18 cellular contexts compared by ENCODE assay signal in the genomic region with DNA sequence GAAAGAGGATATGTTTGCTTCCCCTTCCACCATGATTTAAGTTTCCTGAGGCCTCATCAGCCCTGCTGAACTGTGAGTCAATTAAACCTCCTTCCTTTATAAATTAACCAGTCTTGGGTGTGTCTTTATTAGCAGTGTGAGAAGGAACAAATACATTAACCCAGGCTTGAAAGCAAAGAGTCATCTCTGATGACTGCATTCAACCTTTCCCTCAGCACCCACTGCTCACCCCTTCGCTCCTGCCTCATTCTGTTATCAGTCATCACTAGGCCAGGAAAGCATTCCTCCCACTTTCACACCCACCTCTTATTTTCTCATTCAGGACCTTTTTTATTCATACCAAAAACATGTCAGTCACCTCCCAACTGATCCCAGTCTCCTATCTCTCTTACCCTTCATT. TPM values are rescaled to one million over a fixed set of nuclear protein-coding genes. Genes with fewer than 3 reads are reported as not detected.
"Had no signal": no experiment of that assay in that cellular context is flagged by ENCODE, and none has a peak within 500 bp of the region (broad histone marks: within the 10 kb centered on the region; RNA-seq: fewer than 3 reads in every experiment).

No MANE protein-coding gene starts in this region.

- H3K4me3 Mint-ChIP-seq: activated CD8-positive, alpha-beta T cell treated with anti-CD3 and anti-CD28 coated beads for 36 hours; central memory CD8-positive, alpha-beta T cell; natural killer cell; stimulated activated naive CD8-positive, alpha-beta T cell treated with anti-CD3 and anti-CD28 coated beads, Interleukin-15, Interleukin-2, amounts not matched to agents 100 ng/mL and 50 ng/mL, for 24 hours; T-helper 17 cell; WTC11 had no signal

- H3K9me3 Mint-ChIP-seq: central memory CD8-positive, alpha-beta T cell had no signal

- H3K4me1 Mint-ChIP-seq: central memory CD8-positive, alpha-beta T cell; natural killer cell; T-helper 17 cell; WTC11 had no signal

- H3K27ac Mint-ChIP-seq: activated CD8-positive, alpha-beta T cell treated with anti-CD3 and anti-CD28 coated beads for 36 hours; natural killer cell; stimulated activated naive CD8-positive, alpha-beta T cell treated with anti-CD3 and anti-CD28 coated beads, Interleukin-15, Interleukin-2, amounts not matched to agents 100 ng/mL and 50 ng/mL, for 24 hours; T-helper 17 cell; WTC11 had no signal

- ATAC-seq: activated CD8-positive, alpha-beta T cell treated with anti-CD3 and anti-CD28 coated beads for 36 hours; body of pancreas; natural killer cell; right cardiac atrium; T-helper 17 cell; WTC11 had no signal

- H3K36me3 Mint-ChIP-seq: natural killer cell had no signal

- H3K4me3 ChIP-seq: body of pancreas, smooth muscle cell, testis had no signal

- H3K27me3 Mint-ChIP-seq: T-helper 17 cell had no signal

- DNase-seq: activated CD8-positive, alpha-beta memory T cell treated with anti-CD3 and anti-CD28 coated beads, Interleukin-2, amount 50 U/mL, for 48 hours; activated CD8-positive, alpha-beta T cell treated with anti-CD3 and anti-CD28 coated beads for 36 hours; amniotic stem cell; body of pancreas; cortex of kidney; effector memory CD4-positive, alpha-beta T cell; hypothalamus; natural killer cell; posterior cingulate gyrus; right cardiac atrium; SHP77 treated with DMSO at 0.1 percent for 48 hours; T-helper 17 cell; testis had no signal

RNA-seq across cellular contexts. Expression of gene CASR, which starts 59.6 kb away (rescaled TPM):
- total RNA-seq: activated CD8-positive, alpha-beta T cell treated with anti-CD3 and anti-CD28 coated beads for 36 hours; lung microvascular endothelial cell; right cardiac atrium; smooth muscle cell had no signal
